ENCODE assay signal across 17 cellular contexts in genomic region chr13:77316430-77316829, GRCh38. TPM values are rescaled to one million over a fixed set of nuclear protein-coding genes. Genes with fewer than 3 reads are reported as not detected.
DNase-seq lines count a peak whose midpoint lies in the region; ATAC-seq, FAIRE-seq and TF ChIP-seq lines count a peak whose summit lies in the region.
"Had no signal": no experiment of that assay in that cellular context is flagged by ENCODE, and none has a peak within 500 bp of the region (broad histone marks: within the 10 kb centered on the region; RNA-seq: fewer than 3 reads in every experiment).

No MANE protein-coding gene starts in this region.

- H3K36me3 Mint-ChIP-seq in activated T-cell treated with anti-CD3 and anti-CD28 coated beads, Interleukin-2, amount 50 U/mL, for 24 hours (ENCODE audit: low read depth), result peaks cover 19% of the 10 kb centered on the region
- H3K36me3 Mint-ChIP-seq in progenitor cell of endocrine pancreas (ENCODE audit: insufficient read depth), result no peaks in the 10 kb centered on the region

- H3K4me1 ChIP-seq in gastroesophageal sphincter (peaks cover 0 to 47% (median 8%) of the 10 kb centered on the region in 3 donors), skeletal muscle tissue (ENCODE audit: control insufficient read depth in 3 of 3, insufficient read depth in 3 of 3, low read length in 3 of 3) (peaks cover 10 to 17% (median 17%) of the 10 kb centered on the region in 3 donors), ovary (ENCODE audit: insufficient read depth) (peaks cover 5% of the 10 kb centered on the region)

- intact Hi-C loops in ovary (cut with DNase I), result no loop called here

- TF ChIP-seq POLR2A in gastroesophageal sphincter (IDR thresholded peaks at IDR 0.05), result no peak
- TF ChIP-seq POLR2A in ovary (IDR thresholded peaks at IDR 0.05), result no peak
- TF ChIP-seq POLR2A in GM12892 (IDR thresholded peaks at IDR 0.05; ENCODE audit: low read depth, low read length), result no peak

- H3K9me3 Mint-ChIP-seq in activated T-cell treated with anti-CD3 and anti-CD28 coated beads, Interleukin-2, amount 50 U/mL, for 24 hours, result no peaks in the 10 kb centered on the region
- no peaks in the 10 kb centered on the region for H3K9me3 Mint-ChIP-seq in progenitor cell of endocrine pancreas (ENCODE audit: low read depth)
- H3K9me3 Mint-ChIP-seq: dendritic cell treated with granulocyte-macrophage colony-stimulating factor and Interleukin-4, amounts not matched to agents 40 ng/mL and 50 ng/mL, for 4 days had no signal

- H3K9me3 ChIP-seq in gastroesophageal sphincter (no peaks in the 10 kb centered on the region), skeletal muscle tissue (ENCODE audit: control insufficient read depth in 3 of 3, low read length in 3 of 3) (no peaks in the 10 kb centered on the region), ovary (no peaks in the 10 kb centered on the region)
- H3K9me3 ChIP-seq: Peyer's patch had no signal

- H3K4me1 Mint-ChIP-seq in activated T-cell treated with anti-CD3 and anti-CD28 coated beads, Interleukin-2, amount 50 U/mL, for 24 hours (ENCODE audit: low read depth), result peaks cover 90% of the 10 kb centered on the region
- H3K4me1 Mint-ChIP-seq in progenitor cell of endocrine pancreas (ENCODE audit: low read depth), result peaks cover 7% of the 10 kb centered on the region

- peak overlapping the region; percentile 71 for H3K27ac Mint-ChIP-seq in activated T-cell treated with anti-CD3 and anti-CD28 coated beads, Interleukin-2, amount 50 U/mL, for 24 hours
- H3K27ac Mint-ChIP-seq in progenitor cell of endocrine pancreas, result no peak overlapping the region
- H3K27ac Mint-ChIP-seq: dendritic cell treated with granulocyte-macrophage colony-stimulating factor and Interleukin-4, amounts not matched to agents 40 ng/mL and 50 ng/mL, for 4 days had no signal

- peak overlapping the region; percentile 14; the same call in 1 of the 2 replicates for H3K27ac ChIP-seq in VCaP
- H3K27ac ChIP-seq in gastroesophageal sphincter, result peak overlapping the region in 3 of 4 donors; percentile 1 to 57 (median 45)
- H3K27ac ChIP-seq in skeletal muscle tissue (ENCODE audit: low read depth, low read length), result peak overlapping the region; percentile 42
- H3K27ac ChIP-seq in ovary, result no peak overlapping the region
- H3K27ac ChIP-seq: C4-2B had no signal

- TF ChIP-seq CTCF in VCaP (conservative IDR thresholded peaks at IDR 0.05) (no peak), gastroesophageal sphincter (IDR thresholded peaks at IDR 0.05) (no peak), progenitor cell of endocrine pancreas (IDR thresholded peaks at IDR 0.05; ENCODE audit: unreplicated experiment) (no peak), ovary (IDR thresholded peaks at IDR 0.05) (no peak)

- DNase-seq in activated T-cell treated with anti-CD3 and anti-CD28 coated beads, Interleukin-2, amount 50 U/mL, for 24 hours, result no peak
- no peak for DNase-seq in activated T-cell treated with anti-CD3 and anti-CD28 coated beads, Interleukin-2, amount 50 U/mL, for 48 hours
- no peak for DNase-seq in progenitor cell of endocrine pancreas (ENCODE audit: low spot score, unreplicated experiment)
- no peak for DNase-seq in ovary
- DNase-seq in GM12892 (ENCODE audit: insufficient read length), result no peak
- DNase-seq: 8988T; activated effector memory CD4-positive, alpha-beta T cell treated with anti-CD3 and anti-CD28 coated beads, Interleukin-2, amount 50 U/mL, for 16 hours; NCI-H1105; NCI-H774; Peyer's patch; stimulated activated naive CD4-positive, alpha-beta T cell treated with Interleukin-2 at 50 U/mL for 16 hours had no signal

- TF ChIP-seq EP300 in gastroesophageal sphincter (IDR thresholded peaks at IDR 0.05) (no peak), ovary (IDR thresholded peaks at IDR 0.05) (no peak)

- H3K36me3 ChIP-seq in gastroesophageal sphincter (peaks cover 0 to 8% of the 10 kb centered on the region in 2 donors), skeletal muscle tissue (ENCODE audit: control insufficient read depth in 3 of 3, insufficient read depth in 3 of 3, low read length in 3 of 3) (no peaks in the 10 kb centered on the region), ovary (no peaks in the 10 kb centered on the region)
- H3K36me3 ChIP-seq: Peyer's patch had no signal

- 41 to 58% methylated on average over 2 to 3 of the region's 4 CpGs for WGBS in gastroesophageal sphincter (ENCODE audit: low coverage in 1 of 2), 2 donors
- WGBS in ovary, 3 donors, result 66 to 68% (median 67%) methylated on average over 4 of the region's 4 CpGs

- no peaks in the 10 kb centered on the region for H3K27me3 ChIP-seq in gastroesophageal sphincter
- H3K27me3 ChIP-seq in skeletal muscle tissue (ENCODE audit: control insufficient read depth in 3 of 3, insufficient read depth in 3 of 3, low read length in 3 of 3), result no peaks in the 10 kb centered on the region
- no peaks in the 10 kb centered on the region for H3K27me3 ChIP-seq in ovary
- H3K27me3 ChIP-seq: Peyer's patch had no signal

- FAIRE-seq in GM12892 (lab: Jason Lieb, UNC), result no peak
- FAIRE-seq: K562 had no signal

- no peak overlapping the region for H3K9ac ChIP-seq in skeletal muscle tissue (ENCODE audit: low read depth in 1 of 3, low read length in 3 of 3)

- no peaks in the 10 kb centered on the region for H3K27me3 Mint-ChIP-seq in activated T-cell treated with anti-CD3 and anti-CD28 coated beads, Interleukin-2, amount 50 U/mL, for 24 hours
- no peaks in the 10 kb centered on the region for H3K27me3 Mint-ChIP-seq in progenitor cell of endocrine pancreas
- H3K27me3 Mint-ChIP-seq: dendritic cell treated with granulocyte-macrophage colony-stimulating factor and Interleukin-4, amounts not matched to agents 40 ng/mL and 50 ng/mL, for 4 days had no signal

- no peak overlapping the region for H3K4me3 Mint-ChIP-seq in activated T-cell treated with anti-CD3 and anti-CD28 coated beads, Interleukin-2, amount 50 U/mL, for 24 hours
- H3K4me3 Mint-ChIP-seq in progenitor cell of endocrine pancreas (ENCODE audit: low read depth), result no peak overlapping the region
- H3K4me3 Mint-ChIP-seq: dendritic cell treated with granulocyte-macrophage colony-stimulating factor and Interleukin-4, amounts not matched to agents 40 ng/mL and 50 ng/mL, for 4 days had no signal

- ATAC-seq in gastroesophageal sphincter, result no peak

- no peak overlapping the region for H3K4me3 ChIP-seq in gastroesophageal sphincter
- H3K4me3 ChIP-seq in skeletal muscle tissue (ENCODE audit: low read length in 3 of 3), result no peak overlapping the region
- no peak overlapping the region for H3K4me3 ChIP-seq in ovary
- H3K4me3 ChIP-seq: K562, Peyer's patch had no signal

RNA-seq across cellular contexts. Expression of gene MYCBP2, which starts 10.5 kb away (rescaled TPM):
- total RNA-seq in gastroesophageal sphincter, result 100 to 1,000 TPM; 116 to 148 (median 119) TPM
- total RNA-seq in skeletal muscle tissue, result 61.1 TPM
- total RNA-seq in progenitor cell of endocrine pancreas, result 58.4 and 64.8 TPM in 2 replicates
- total RNA-seq in ovary, result 100 to 1,000 TPM in 5 of 7 donors, 10 to 100 TPM in 2; 83.0 to 145 (median 102) TPM
- polyA plus RNA-seq in ovary, result 10 to 100 TPM; 45.6 to 61.3 TPM
- polyA plus RNA-seq in GM12892 (2012; ENCODE audit: missing spikeins), result 57.9 TPM

Comparison
In these comparisons a context has a peak if more than half of its experiments do, and no peak if none do; other contexts are left out.
1. H3K27ac ChIP-seq: peak in VCaP (single experiment), gastroesophageal sphincter (3 of 4) and skeletal muscle tissue (single experiment); none in ovary (0 of 2).